In the genomic region with DNA sequence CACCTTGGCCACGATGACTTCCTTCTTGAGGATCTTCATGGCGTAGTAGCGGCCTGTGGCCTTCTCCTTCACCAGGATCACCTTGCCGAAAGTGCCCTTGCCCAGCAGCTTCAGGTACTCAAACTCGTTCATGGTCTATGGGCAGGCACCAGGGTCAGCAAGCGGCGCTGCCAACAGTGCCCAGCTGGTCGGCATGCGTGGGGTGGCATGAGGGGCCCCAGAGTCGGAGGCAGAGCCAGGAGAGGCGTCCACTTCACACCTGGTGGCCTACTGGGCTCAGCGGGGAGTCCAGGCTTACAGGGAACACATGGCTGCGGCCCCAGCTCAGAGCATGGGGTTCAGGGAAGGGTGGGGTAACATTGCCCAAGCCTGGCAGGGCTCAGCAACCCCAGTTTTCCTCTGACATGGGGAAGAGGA, we compare ENCODE assay signal across 19 cellular contexts. TPM values are rescaled to one million over a fixed set of nuclear protein-coding genes. Genes with fewer than 3 reads are reported as not detected.
DNase-seq lines count a peak whose midpoint lies in the region; ATAC-seq, FAIRE-seq and TF ChIP-seq lines count a peak whose summit lies in the region.
"Had no signal": no experiment of that assay in that cellular context is flagged by ENCODE, and none has a peak within 500 bp of the region (broad histone marks: within the 10 kb centered on the region; RNA-seq: fewer than 3 reads in every experiment).

No MANE protein-coding gene starts in this region.

- ATAC-seq in K562 (no peak), pancreas (no peak)

- H3K27ac ChIP-seq in HEK293 (ENCODE audit: extremely low read depth, low read depth, low read length), result no peak overlapping the region
- H3K27ac ChIP-seq in K562 (ENCODE audit: extremely low read depth, low read depth, low read length), result no peak overlapping the region
- H3K27ac ChIP-seq in pancreas, result peak overlapping the region in 3 of 4 donors; percentile 8 to 39 (median 28)
- peak overlapping the region; percentile 48 to 62 (median 55) for H3K27ac ChIP-seq in stomach
- H3K27ac ChIP-seq: BLaER1 treated with 17β-estradiol and CSF1 and Interleukin-3, amounts not matched to agents 10 nM and 100 nM; GM23248 had no signal

- no peak overlapping the region for H3K9ac ChIP-seq in K562 (ENCODE audit: insufficient read depth in 1 of 2, low read depth in 2 of 2, low read length in 2 of 2)
- H3K9ac ChIP-seq: BLaER1 treated with 17β-estradiol and CSF1 and Interleukin-3, amounts not matched to agents 10 nM and 100 nM; GM23248 had no signal

- no peak overlapping the region for H2AFZ ChIP-seq in K562 (ENCODE audit: low read depth, low read length)
- H2AFZ ChIP-seq: GM23248 had no signal

- POLR2A ChIA-PET in HEK293 (lab: Yijun Ruan, JAX) (interaction anchor here (0.5 to 0.9 kb wide), 2 partner anchors 23 to 101 kb away, joined by 3 read pairs; a partner anchor contains a TSS), K562 (lab: Yijun Ruan, JAX) (interaction anchor here (0.6 to 1.1 kb wide), 3 partner anchors 10 to 22 kb away, joined by 3 read pairs; a partner anchor contains a TSS)

- no TSS peak for BruUV-seq in K562 (replicated peaks; lab: Mats Ljungman, UMichigan)

- WGBS in K562 (ENCODE audit: insufficient coverage, low coverage, missing lambda C conversion rate), result 98% methylated on average over 6 of the region's 13 CpGs
- WGBS in pancreas, 2 donors, result 78 to 80% methylated on average over 13 of the region's 13 CpGs
- WGBS in stomach, 5 donors, result 56 to 86% (median 67%) methylated on average over 12 to 13 of the region's 13 CpGs

- intact Hi-C loops in K562 (cut with micrococcal nuclease) (no loop called here), pancreas (cut with DNase I) (no loop called here), stomach (cut with DNase I; ENCODE audit: low total_unique reads) (loop anchor here (10.0 kb wide), 1 partner anchor 50 kb away; no protein-coding TSS in a partner anchor)

- H3K36me3 ChIP-seq in HEK293 (ENCODE audit: control insufficient read depth in 2 of 2, insufficient read depth in 1 of 2, low read length in 2 of 2) (peaks cover 0 to 98% of the 10 kb centered on the region in 2 experiments; a peak in 2 of 3 replicates), K562 (ENCODE audit: control insufficient read depth, insufficient read depth, low read length) (peaks cover 74% of the 10 kb centered on the region; the same call in 1 of the 3 replicates), pancreas (peaks cover 0 to 6% (median 0%) of the 10 kb centered on the region in 3 donors), stomach (peaks cover 39 to 96% (median 79%) of the 10 kb centered on the region in 4 donors)

- H3K9me1 ChIP-seq in K562 (ENCODE audit: control insufficient read depth, insufficient read depth, low read length), result no peaks in the 10 kb centered on the region

- in situ Hi-C loops in K562 (cut with MboI), result no loop called here

- no peak for TF ChIP-seq POLR2A in K562 (conservative IDR thresholded peaks at IDR 0.05)
- no peak for TF ChIP-seq POLR2A in stomach (IDR thresholded peaks at IDR 0.05)

- no peak for TF ChIP-seq RAD21 in K562 (CRISPR knock-in tag; conservative IDR thresholded peaks at IDR 0.05 in 1 of 2, IDR thresholded peaks at IDR 0.05 in 1 of 2)

- H3K9me3 ChIP-seq in HEK293 (ENCODE audit: control insufficient read depth, insufficient read depth, low read depth, low read length) (no peaks in the 10 kb centered on the region), K562 (replicated peaks; ENCODE audit: control insufficient read depth, insufficient read depth, low read depth, low read length) (peaks cover 6% of the 10 kb centered on the region; the same call in 1 of the 2 replicates), pancreas (no peaks in the 10 kb centered on the region), stomach (peaks cover 0 to 4% (median 0%) of the 10 kb centered on the region in 4 donors)
- H3K9me3 ChIP-seq: HAP-1 had no signal

- no peaks in the 10 kb centered on the region for H3K79me2 ChIP-seq in K562 (ENCODE audit: control insufficient read depth, insufficient read depth, low read length)

- CTCF ChIA-PET in HEK293 (lab: Yijun Ruan, JAX) (interaction anchor here (1.1 kb wide), 1 partner anchor 51 kb away, joined by 4 read pairs; no protein-coding TSS in a partner anchor), K562 (lab: Yijun Ruan, JAX; ENCODE audit: low intra/inter-chr PET ratio) (no interaction called here)

- TF ChIP-seq CTCF in HEK293 (tag by site-specific recombination; IDR thresholded peaks at IDR 0.05) (no peak), K562 (IDR thresholded peaks at IDR 0.05 in 2 of 3, conservative IDR thresholded peaks at IDR 0.05 in 1 of 3; ENCODE audit: insufficient read depth in 2 of 3, low read depth in 1 of 3, low read length in 3 of 3) (no peak), pancreas (IDR thresholded peaks at IDR 0.05) (no peak), stomach (IDR thresholded peaks at IDR 0.05) (no peak)

- no peaks in the 10 kb centered on the region for H4K20me1 ChIP-seq in K562 (replicated peaks; ENCODE audit: control insufficient read depth, insufficient read depth, low read length)

- H3K4me1 ChIP-seq in HEK293 (ENCODE audit: control insufficient read depth, insufficient read depth, low read length) (no peaks in the 10 kb centered on the region), K562 (replicated peaks in 1 of 2; ENCODE audit: control insufficient read depth in 2 of 2, insufficient read depth in 2 of 2, low read length in 2 of 2) (peaks cover 0 to 55% of the 10 kb centered on the region in 2 experiments; a peak in 2 of 5 replicates), pancreas (peaks cover 12 to 18% (median 13%) of the 10 kb centered on the region in 3 donors), stomach (peaks cover 14 to 63% (median 57%) of the 10 kb centered on the region in 4 donors)
- H3K4me1 ChIP-seq: HAP-1 had no signal

- no peak overlapping the region for H3K4me2 ChIP-seq in K562 (ENCODE audit: insufficient read depth, low read length)
- H3K4me2 ChIP-seq: BLaER1 treated with 17β-estradiol and CSF1 and Interleukin-3, amounts not matched to agents 10 nM and 100 nM had no signal

- no peak for FAIRE-seq in K562 (lab: Jason Lieb, UNC)
- FAIRE-seq in pancreas (lab: Jason Lieb, UNC), result no peak
- FAIRE-seq: GM12891, GM19239 had no signal

- H3K27me3 ChIP-seq in K562 (ENCODE audit: control insufficient read depth in 2 of 2, insufficient read depth in 2 of 2, low read length in 2 of 2) (no peaks in the 10 kb centered on the region), pancreas (no peaks in the 10 kb centered on the region), stomach (no peaks in the 10 kb centered on the region)
- H3K27me3 ChIP-seq: BLaER1 treated with 17β-estradiol and CSF1 and Interleukin-3, amounts not matched to agents 10 nM and 100 nM had no signal

- no peak for TF ChIP-seq EP300 in K562 (IDR thresholded peaks at IDR 0.05; ENCODE audit: low read length)
- TF ChIP-seq EP300 in stomach (IDR thresholded peaks at IDR 0.05), result no peak

- DNase-seq in K562 (ENCODE audit: extremely low read depth in 1 of 4, low spot score in 3 of 4), result no peak
- peak in 2 of 6 donors; percentile 46 to 66 for DNase-seq in pancreas
- DNase-seq in stomach, result no peak
- DNase-seq in NCI-H82 treated with DMSO at 0.1 percent for 48 hours (lab: John Stamatoyannopoulos, UW; ENCODE audit: unreplicated experiment), result no peak
- no peak for DNase-seq in SIG-M5 treated with dmso at 0.1 percent for 504 hours (lab: John Stamatoyannopoulos, UW; ENCODE audit: unreplicated experiment)
- no peak for DNase-seq in T1000 (lab: John Stamatoyannopoulos, UW)
- DNase-seq: CD4-positive, CD25-positive, alpha-beta regulatory T cell; CD8-positive, alpha-beta memory T cell; COR-L47; DMS 273 treated with DMSO at 0.1 percent for 48 hours; DMS53; DND-41; EL; GM23248 had no signal

- H3K4me3 ChIP-seq in HEK293 (ENCODE audit: low read depth, low read length) (no peak overlapping the region), K562 (no peak overlapping the region), pancreas (no peak overlapping the region), stomach (no peak overlapping the region)
- H3K4me3 ChIP-seq: BLaER1 treated with 17β-estradiol and CSF1 and Interleukin-3, amounts not matched to agents 10 nM and 100 nM; GM23248; HAP-1 had no signal

RNA-seq across cellular contexts. Expression of a gene that starts 20.5 kb away (rescaled TPM):
- total RNA-seq in K562 (2011; cell fraction: chromatin; rRNA removed; ENCODE audit: low replicate concordance), result 90.8 and 209 TPM in 2 replicates
- 135 and 136 TPM in 2 replicates for total RNA-seq in K562 (2011; cell fraction: nucleolus; rRNA removed)
- 81.8 and 88.4 TPM in 2 replicates for total RNA-seq in K562 (2011; cell fraction: nucleoplasm; rRNA removed)
- total RNA-seq in K562 (2014; rRNA removed) (80.1 and 91.2 TPM in 2 replicates), K562 (2014; rRNA removed; fragmentation: Illumina TruSeq; extraction: Trizol) (25.9 and 37.5 TPM in 2 replicates), K562 (2015; rRNA removed; fragmentation: Illumina TruSeq; extraction: Trizol) (74.5 and 75.1 TPM in 2 replicates), K562 (2021) (117 and 132 TPM in 2 replicates), pancreas (100 to 1,000 TPM in 1 of 6 donors, 10 to 100 TPM in 5; 70.0 to 102 (median 79.7) TPM), stomach (100 to 1,000 TPM in 4 of 5 donors, 10 to 100 TPM in 1; 85.2 to 292 (median 119) TPM)
- polyA plus RNA-seq in K562 (2011; rRNA removed) (71.8 and 79.3 TPM in 2 replicates), K562 (2014; fragmentation: Illumina TruSeq; extraction: Trizol) (82.0 and 89.7 TPM in 2 replicates), K562 (2014; fragmentation: Nextera tagmentation; extraction: Ambion mirVana) (1 to 10 TPM in 1 of 2 experiments, under 1 TPM in 1; 0.49 to 1.3 TPM), K562 (2014; rRNA removed) (106 TPM in 2 replicates), pancreas (100 to 1,000 TPM in 1 of 2 donors, 10 to 100 TPM in 1; 84.7 to 106 TPM), stomach (100 to 1,000 TPM; 100 to 123 (median 107) TPM)
- 96.5 and 143 TPM in 2 replicates for polyA plus RNA-seq in K562 (2011; cell fraction: cytosol; rRNA removed)
- polyA plus RNA-seq in K562 (2011; cell fraction: nucleus; rRNA removed), result 217 and 312 TPM in 2 replicates
- polyA plus RNA-seq in K562 (2012), result 86.9 and 120 TPM in 2 replicates
- polyA minus RNA-seq in K562 (2011; rRNA and poly(A)+ RNA removed), result 41.9 and 67.3 TPM in 2 replicates
- polyA minus RNA-seq in K562 (2011; cell fraction: cytosol; rRNA and poly(A)+ RNA removed), result 64.3 and 80.4 TPM in 2 replicates
- 29.8 and 38.1 TPM in 2 replicates for polyA minus RNA-seq in K562 (2011; cell fraction: nucleus; rRNA and poly(A)+ RNA removed)

RNA-seq across cellular contexts. Expression of a gene that starts 22.1 kb away (rescaled TPM):
- total RNA-seq in K562 (2011; cell fraction: chromatin; rRNA removed; ENCODE audit: low replicate concordance), result 12.2 and 40.0 TPM in 2 replicates
- total RNA-seq in K562 (2011; cell fraction: nucleolus; rRNA removed), result 43.4 and 62.2 TPM in 2 replicates
- 31.2 and 34.7 TPM in 2 replicates for total RNA-seq in K562 (2011; cell fraction: nucleoplasm; rRNA removed)
- total RNA-seq in K562 (2014; rRNA removed), result 186 and 216 TPM in 2 replicates
- 4.8 and 6.1 TPM in 2 replicates for total RNA-seq in K562 (2014; rRNA removed; fragmentation: Illumina TruSeq; extraction: Trizol)
- total RNA-seq in K562 (2015; rRNA removed; fragmentation: Illumina TruSeq; extraction: Trizol), result 55.9 and 57.8 TPM in 2 replicates
- 111 and 113 TPM in 2 replicates for total RNA-seq in K562 (2021)
- 54.2 and 66.2 TPM in 2 replicates for polyA plus RNA-seq in K562 (2011; rRNA removed)
- 115 and 354 TPM in 2 replicates for polyA plus RNA-seq in K562 (2011; cell fraction: cytosol; rRNA removed)
- polyA plus RNA-seq in K562 (2011; cell fraction: nucleus; rRNA removed), result 75.6 and 121 TPM in 2 replicates
- polyA plus RNA-seq in K562 (2012), result 69.5 and 80.9 TPM in 2 replicates
- 7.8 and 43.9 TPM in 2 replicates for polyA plus RNA-seq in K562 (2014; fragmentation: Illumina TruSeq; extraction: Trizol)
- polyA plus RNA-seq in K562 (2014; fragmentation: Nextera tagmentation; extraction: Ambion mirVana), result 10 to 100 TPM in 1 of 2 experiments, 1 to 10 TPM in 1; 4.2 to 20.6 TPM
- polyA plus RNA-seq in K562 (2014; rRNA removed), result 138 and 148 TPM in 2 replicates
- 6.6 and 10.6 TPM in 2 replicates for polyA minus RNA-seq in K562 (2011; rRNA and poly(A)+ RNA removed)
- 31.0 and 34.2 TPM in 2 replicates for polyA minus RNA-seq in K562 (2011; cell fraction: cytosol; rRNA and poly(A)+ RNA removed)
- polyA minus RNA-seq in K562 (2011; cell fraction: nucleus; rRNA and poly(A)+ RNA removed), result 16.2 and 20.1 TPM in 2 replicates
- total RNA-seq in pancreas, result 10 to 100 TPM; 29.1 to 54.6 (median 38.8) TPM
- 100 to 1,000 TPM in 1 of 2 donors, 10 to 100 TPM in 1; 76.3 to 136 TPM for polyA plus RNA-seq in pancreas
- total RNA-seq in stomach, result 100 to 1,000 TPM in 4 of 5 donors, 10 to 100 TPM in 1; 73.3 to 366 (median 252) TPM
- 100 to 1,000 TPM; 200 to 247 (median 213) TPM for polyA plus RNA-seq in stomach

RNA-seq across cellular contexts. Expression of a gene that starts 25.8 kb away (rescaled TPM):
- total RNA-seq in K562 (2011; cell fraction: chromatin; rRNA removed; ENCODE audit: low replicate concordance), result 3.2 and 14.3 TPM in 2 replicates
- 17.5 and 19.2 TPM in 2 replicates for total RNA-seq in K562 (2011; cell fraction: nucleolus; rRNA removed)
- 7.6 and 8.4 TPM in 2 replicates for total RNA-seq in K562 (2011; cell fraction: nucleoplasm; rRNA removed)
- 5.5 and 7.2 TPM in 2 replicates for total RNA-seq in K562 (2014; rRNA removed)
- total RNA-seq in K562 (2014; rRNA removed; fragmentation: Illumina TruSeq; extraction: Trizol), result 1.4 and 1.5 TPM in 2 replicates
- 5.1 TPM in 2 replicates for total RNA-seq in K562 (2015; rRNA removed; fragmentation: Illumina TruSeq; extraction: Trizol)
- 7.4 and 8.5 TPM in 2 replicates for total RNA-seq in K562 (2021)
- polyA plus RNA-seq in K562 (2011; rRNA removed), result 2.2 and 2.4 TPM in 2 replicates
- 3.5 and 9.0 TPM in 2 replicates for polyA plus RNA-seq in K562 (2011; cell fraction: cytosol; rRNA removed)
- 3.6 and 6.6 TPM in 2 replicates for polyA plus RNA-seq in K562 (2011; cell fraction: nucleus; rRNA removed)
- polyA plus RNA-seq in K562 (2012), result 4.5 and 5.8 TPM in 2 replicates
- polyA plus RNA-seq in K562 (2014; fragmentation: Illumina TruSeq; extraction: Trizol), result 2.4 and 4.5 TPM in 2 replicates
- polyA plus RNA-seq in K562 (2014; fragmentation: Nextera tagmentation; extraction: Ambion mirVana), result under 1 TPM; 0.03 to 0.08 TPM
- polyA plus RNA-seq in K562 (2014; rRNA removed), result 2.9 and 3.7 TPM in 2 replicates
- polyA minus RNA-seq in K562 (2011; rRNA and poly(A)+ RNA removed), result 2.9 and 4.9 TPM in 2 replicates
- 6.0 and 8.7 TPM in 2 replicates for polyA minus RNA-seq in K562 (2011; cell fraction: cytosol; rRNA and poly(A)+ RNA removed)
- 12.0 and 13.1 TPM in 2 replicates for polyA minus RNA-seq in K562 (2011; cell fraction: nucleus; rRNA and poly(A)+ RNA removed)
- 10 to 100 TPM in 1 of 6 donors, 1 to 10 TPM in 5; 7.8 to 10.8 (median 8.5) TPM for total RNA-seq in pancreas
- 1 to 10 TPM; 4.1 to 7.6 TPM for polyA plus RNA-seq in pancreas
- total RNA-seq in stomach, result 10 to 100 TPM in 3 of 5 donors, 1 to 10 TPM in 2; 4.7 to 59.7 (median 13.2) TPM
- 1 to 10 TPM; 4.6 to 7.9 (median 5.5) TPM for polyA plus RNA-seq in stomach

RNA-seq across cellular contexts. Expression of a gene that starts 51.1 kb away (rescaled TPM):
- 17.1 and 35.0 TPM in 2 replicates for total RNA-seq in K562 (2011; cell fraction: chromatin; rRNA removed; ENCODE audit: low replicate concordance)
- total RNA-seq in K562 (2011; cell fraction: nucleolus; rRNA removed), result 12.5 and 17.5 TPM in 2 replicates
- total RNA-seq in K562 (2011; cell fraction: nucleoplasm; rRNA removed), result 16.8 and 20.0 TPM in 2 replicates
- total RNA-seq in K562 (2014; rRNA removed), result 4.4 and 5.9 TPM in 2 replicates
- 2.0 and 2.2 TPM in 2 replicates for total RNA-seq in K562 (2014; rRNA removed; fragmentation: Illumina TruSeq; extraction: Trizol)
- 3.5 and 3.6 TPM in 2 replicates for total RNA-seq in K562 (2015; rRNA removed; fragmentation: Illumina TruSeq; extraction: Trizol)
- total RNA-seq in K562 (2021), result 4.2 and 4.9 TPM in 2 replicates
- 4.2 and 5.2 TPM in 2 replicates for polyA plus RNA-seq in K562 (2011; rRNA removed)
- polyA plus RNA-seq in K562 (2011; cell fraction: cytosol; rRNA removed), result 2.7 and 4.0 TPM in 2 replicates
- 39.1 and 54.9 TPM in 2 replicates for polyA plus RNA-seq in K562 (2011; cell fraction: nucleus; rRNA removed)
- polyA plus RNA-seq in K562 (2012), result 6.0 and 16.4 TPM in 2 replicates
- 3.9 and 4.3 TPM in 2 replicates for polyA plus RNA-seq in K562 (2014; fragmentation: Illumina TruSeq; extraction: Trizol)
- under 1 TPM; 0.53 to 0.74 TPM for polyA plus RNA-seq in K562 (2014; fragmentation: Nextera tagmentation; extraction: Ambion mirVana)
- polyA plus RNA-seq in K562 (2014; rRNA removed), result 3.6 and 5.3 TPM in 2 replicates
- 2.6 and 2.7 TPM in 2 replicates for polyA minus RNA-seq in K562 (2011; rRNA and poly(A)+ RNA removed)
- polyA minus RNA-seq in K562 (2011; cell fraction: cytosol; rRNA and poly(A)+ RNA removed), result 1.3 and 1.6 TPM in 2 replicates
- polyA minus RNA-seq in K562 (2011; cell fraction: nucleus; rRNA and poly(A)+ RNA removed), result 6.4 and 9.8 TPM in 2 replicates
- 1 to 10 TPM; 3.5 to 6.4 (median 5.0) TPM for total RNA-seq in pancreas
- 1 to 10 TPM; 6.7 to 6.8 TPM for polyA plus RNA-seq in pancreas
- 10 to 100 TPM in 1 of 5 donors, 1 to 10 TPM in 3, not detected in 1; 7.0 to 59.4 (median 7.6) TPM for total RNA-seq in stomach
- polyA plus RNA-seq in stomach, result 10 to 100 TPM; 12.3 to 16.7 (median 14.5) TPM

Comparison
In these comparisons a context has a peak if more than half of its experiments do, and no peak if none do; other contexts are left out.
1. H3K27ac ChIP-seq: peak in pancreas (3 of 4) and stomach (5 of 5); none in HEK293 (single experiment) and K562 (single experiment).